ENCODE assay signal across 22 cellular contexts in the genomic region with DNA sequence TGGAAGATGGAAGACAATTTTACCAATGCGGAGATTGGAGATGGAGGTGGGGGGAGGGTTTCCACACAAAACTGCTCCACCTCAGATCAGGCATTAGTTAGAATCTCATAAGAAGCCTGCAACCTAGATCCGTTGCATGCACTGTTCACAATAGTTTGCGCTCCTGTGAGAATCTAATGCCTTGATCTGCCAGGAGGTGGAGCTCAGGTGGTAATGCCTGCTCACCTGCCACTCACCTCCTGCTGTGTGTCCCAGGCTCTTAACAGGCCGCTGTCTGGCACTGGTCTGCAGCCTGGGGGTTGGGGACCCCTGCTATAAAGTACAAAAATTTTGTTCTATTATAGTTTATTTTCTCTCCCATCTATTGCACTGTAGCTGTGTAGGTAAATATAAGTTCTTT.
"Had no signal": no experiment of that assay in that cellular context is flagged by ENCODE, and none has a peak within 500 bp of the region (broad histone marks: within the 10 kb centered on the region; RNA-seq: fewer than 3 reads in every experiment).

No MANE protein-coding gene starts in this region.

- H3K27me3 ChIP-seq: pancreas, tibial nerve, uterus had no signal

- H3K36me3 Mint-ChIP-seq: activated naive CD8-positive, alpha-beta T cell treated with anti-CD3 and anti-CD28 coated beads, Interleukin-2, amount 10 ng/mL, durations not matched to agents 7 days and 5 days; brain; naive thymus-derived CD4-positive, alpha-beta T cell had no signal

- H3K27me3 Mint-ChIP-seq: activated CD4-positive, alpha-beta T cell treated with anti-CD3 and anti-CD28 coated beads, Interleukin-2, amount 10 ng/mL, durations not matched to agents 7 days and 5 days; activated naive CD8-positive, alpha-beta T cell treated with anti-CD3 and anti-CD28 coated beads, Interleukin-2, amount 10 ng/mL, durations not matched to agents 7 days and 5 days; naive thymus-derived CD4-positive, alpha-beta T cell; T-helper 17 cell had no signal

- H3K36me3 ChIP-seq: pancreas, tibial nerve, uterus had no signal

- H3K9me3 ChIP-seq: mucosa of descending colon, pancreas, uterus had no signal

- H3K27ac Mint-ChIP-seq: activated CD4-positive, alpha-beta T cell treated with anti-CD3 and anti-CD28 coated beads, Interleukin-2, amount 10 ng/mL, durations not matched to agents 7 days and 5 days; activated naive CD8-positive, alpha-beta T cell treated with anti-CD3 and anti-CD28 coated beads, Interleukin-2, amount 10 ng/mL, durations not matched to agents 7 days and 5 days; activated T-helper 1 cell treated with anti-CD3 and anti-CD28 coated beads, Interleukin-12 subunit alpha, Interleukin-12 subunit beta, Interleukin-2, Interleukin-4 antibody, amounts not matched to agents 30 ng/mL and 10 ng/mL and 1 ng/mL, durations not matched to agents 14 hours and 24 hours and 36 hours; brain; naive thymus-derived CD4-positive, alpha-beta T cell; T-helper 17 cell had no signal

- H3K4me3 Mint-ChIP-seq: activated CD4-positive, alpha-beta T cell treated with anti-CD3 and anti-CD28 coated beads, Interleukin-2, amount 10 ng/mL, durations not matched to agents 7 days and 5 days; activated naive CD8-positive, alpha-beta T cell treated with anti-CD3 and anti-CD28 coated beads, Interleukin-2, amount 10 ng/mL, durations not matched to agents 7 days and 5 days; activated T-helper 1 cell treated with anti-CD3 and anti-CD28 coated beads, Interleukin-12 subunit alpha, Interleukin-12 subunit beta, Interleukin-2, Interleukin-4 antibody, amounts not matched to agents 30 ng/mL and 10 ng/mL and 1 ng/mL, durations not matched to agents 14 hours and 24 hours and 36 hours; brain; naive thymus-derived CD4-positive, alpha-beta T cell; T-helper 17 cell had no signal

- ATAC-seq: left lobe of liver; mucosa of descending colon; naive thymus-derived CD4-positive, alpha-beta T cell; pancreas; T-helper 17 cell had no signal

- H3K4me1 ChIP-seq: pancreas, tibial nerve, uterus had no signal

- H3K27ac ChIP-seq: pancreas, skin epidermis, tibial nerve, uterus had no signal

- DNase-seq: activated CD4-positive, alpha-beta T cell treated with anti-CD3 and anti-CD28 coated beads, Interleukin-2, amount 10 ng/mL, durations not matched to agents 7 days and 5 days; activated CD4-positive, CD25-positive, alpha-beta regulatory T cell; activated CD8-positive, alpha-beta memory T cell treated with anti-CD3 and anti-CD28 coated beads for 24 hours; activated naive CD8-positive, alpha-beta T cell treated with anti-CD3 and anti-CD28 coated beads, Interleukin-2, amount 10 ng/mL, durations not matched to agents 7 days and 5 days; cortex of kidney; effector CD4-positive, alpha-beta T cell; foreskin fibroblast; glutamatergic neuron; mucosa of descending colon; naive thymus-derived CD4-positive, alpha-beta T cell; pancreas; retina; stimulated activated CD4-positive, alpha-beta T cell treated with anti-CD3 and anti-CD28 coated beads, Interleukin-15, amount 100 ng/mL, for 24 hours; stimulated activated CD4-positive, alpha-beta T cell treated with anti-CD3 and anti-CD28 coated beads, Interleukin-4, amount 100 ng/mL, for 1 hour; stimulated activated naive CD4-positive, alpha-beta T cell; T-helper 17 cell; uterus had no signal

- H3K4me1 Mint-ChIP-seq: activated CD4-positive, alpha-beta T cell treated with anti-CD3 and anti-CD28 coated beads, Interleukin-2, amount 10 ng/mL, durations not matched to agents 7 days and 5 days; activated naive CD8-positive, alpha-beta T cell treated with anti-CD3 and anti-CD28 coated beads, Interleukin-2, amount 10 ng/mL, durations not matched to agents 7 days and 5 days; brain; naive thymus-derived CD4-positive, alpha-beta T cell; T-helper 17 cell had no signal

- H3K4me3 ChIP-seq: mucosa of descending colon, pancreas, skin epidermis, tibial nerve, uterus had no signal
